Comparison of ENCODE assay signal across 8 cellular contexts in the genomic region with DNA sequence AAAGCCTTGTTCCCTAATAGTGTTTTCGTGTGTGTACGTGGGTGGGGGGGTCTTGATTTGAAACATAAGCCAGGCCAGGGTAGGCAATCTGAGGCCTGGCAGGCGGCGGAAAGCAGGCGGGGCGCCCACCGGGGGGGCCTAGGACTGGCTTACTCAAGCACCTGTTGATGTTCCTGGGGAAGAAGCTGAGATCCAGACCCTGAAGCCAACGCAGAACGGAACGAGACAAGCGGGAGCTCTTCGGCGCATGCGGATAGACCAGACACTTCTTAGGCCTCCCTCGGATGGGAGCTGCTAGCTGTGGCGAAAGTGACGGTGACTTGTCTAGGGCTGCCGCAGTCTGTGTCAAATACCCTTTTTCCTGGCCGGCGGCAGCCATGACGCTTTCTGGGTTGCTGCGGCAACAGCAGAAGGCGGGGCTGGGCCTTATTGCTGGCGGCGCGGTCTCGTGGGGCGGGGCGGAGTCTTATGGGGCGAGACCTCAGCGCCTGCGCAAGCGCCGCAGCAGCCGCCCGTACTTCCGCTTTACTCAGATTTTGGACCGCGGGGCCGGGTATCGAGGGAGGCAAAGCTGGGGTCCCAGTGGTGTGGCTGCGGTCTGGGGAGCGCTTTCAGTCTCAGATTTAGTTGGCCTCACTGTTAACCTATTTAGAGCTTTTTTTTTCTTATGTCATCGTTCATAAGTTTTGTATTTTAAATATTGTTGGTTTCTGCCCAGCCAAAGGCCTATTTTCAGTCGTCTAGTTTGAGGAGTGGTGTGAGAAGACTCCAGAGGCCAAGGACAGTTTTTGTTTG. TPM values are rescaled to one million over a fixed set of nuclear protein-coding genes. Genes with fewer than 3 reads are reported as not detected.
DNase-seq lines count a peak whose midpoint lies in the region; ATAC-seq and TF ChIP-seq lines count a peak whose summit lies in the region.

A gene (minus strand): TSS at position 402 of the 795 bp plus-strand sequence. CDS start 23 bp downstream, at position 379.

- DNase-seq in DMS53 treated with DMSO at 0.1 percent for 48 hours (lab: John Stamatoyannopoulos, UW; ENCODE audit: unreplicated experiment) (peak; percentile 84), GM23338 (ENCODE audit: low spot score) (peak; percentile 96), Kasumi-1 (lab: John Stamatoyannopoulos, UW) (peak; percentile 87 to 92), RKO (ENCODE audit: low spot score) (peak; percentile 85), esophagus squamous epithelium (lab: John Stamatoyannopoulos, UW) (peak; percentile 56), myocyte (ENCODE audit: low read depth) (peak; percentile 94)
- DNase-seq in activated T-helper 1 cell treated with anti-CD3 and anti-CD28 coated beads, Interleukin-12 subunit alpha, Interleukin-12 subunit beta, Interleukin-2, Interleukin-4 antibody, amounts not matched to agents 30 ng/mL and 10 ng/mL and 1 ng/mL, durations not matched to agents 14 hours and 24 hours and 36 hours (ENCODE audit: low spot score) = peak; percentile 88
- DNase-seq in stimulated activated CD8-positive, alpha-beta memory T cell treated with anti-CD3 and anti-CD28 coated beads, Interleukin-7, amount 100 ng/mL, for 24 hours (ENCODE audit: low read depth) = peak; percentile 88

- H3K36me3 Mint-ChIP-seq in GM23338 (ENCODE audit: low read depth) = no peaks in the 10 kb centered on the region
- peaks cover 2% of the 10 kb centered on the region for H3K36me3 Mint-ChIP-seq in activated T-helper 1 cell treated with anti-CD3 and anti-CD28 coated beads, Interleukin-12 subunit alpha, Interleukin-12 subunit beta, Interleukin-2, Interleukin-4 antibody, amounts not matched to agents 30 ng/mL and 10 ng/mL and 1 ng/mL, durations not matched to agents 14 hours and 24 hours and 36 hours (ENCODE audit: low read depth)

- H3K27me3 Mint-ChIP-seq in GM23338 (ENCODE audit: insufficient read depth, low read depth, poor library complexity) = peaks cover 2% of the 10 kb centered on the region
- peaks cover 33% of the 10 kb centered on the region for H3K27me3 Mint-ChIP-seq in activated T-helper 1 cell treated with anti-CD3 and anti-CD28 coated beads, Interleukin-12 subunit alpha, Interleukin-12 subunit beta, Interleukin-2, Interleukin-4 antibody, amounts not matched to agents 30 ng/mL and 10 ng/mL and 1 ng/mL, durations not matched to agents 14 hours and 24 hours and 36 hours (ENCODE audit: insufficient read depth)

- H3K4me1 ChIP-seq in GM23338 (ENCODE audit: insufficient read depth) (peaks cover 4% of the 10 kb centered on the region), esophagus squamous epithelium (peaks cover 0 to 10% (median 4%) of the 10 kb centered on the region in 3 donors)

- no peaks in the 10 kb centered on the region for H4K20me1 ChIP-seq in GM23338 (replicated peaks; ENCODE audit: insufficient read depth)

- intact Hi-C loops in activated T-helper 1 cell treated with anti-CD3 and anti-CD28 coated beads, Interleukin-12 subunit alpha, Interleukin-12 subunit beta, Interleukin-2, Interleukin-4 antibody, amounts not matched to agents 30 ng/mL and 10 ng/mL and 1 ng/mL, durations not matched to agents 14 hours and 24 hours and 36 hours (cut with micrococcal nuclease) = loop anchor here (1.0 to 5.0 kb wide), 4 partner anchors 124 to 1117 kb away; a partner anchor contains a TSS
- intact Hi-C loops in esophagus squamous epithelium (cut with DNase I) = no loop called here

- H3K4me2 ChIP-seq in GM23338 = peak within 1 kb of the TSS; percentile 63

- H3K27me3 ChIP-seq in GM23338 (ENCODE audit: insufficient read depth) (no peaks in the 10 kb centered on the region), esophagus squamous epithelium (no peaks in the 10 kb centered on the region)

- peak within 1 kb of the TSS; percentile 87 for H3K4me3 Mint-ChIP-seq in GM23338
- H3K4me3 Mint-ChIP-seq in activated T-helper 1 cell treated with anti-CD3 and anti-CD28 coated beads, Interleukin-12 subunit alpha, Interleukin-12 subunit beta, Interleukin-2, Interleukin-4 antibody, amounts not matched to agents 30 ng/mL and 10 ng/mL and 1 ng/mL, durations not matched to agents 14 hours and 24 hours and 36 hours = peak within 1 kb of the TSS; percentile 70

- H3K27ac ChIP-seq in GM23338 (ENCODE audit: low read depth) (peak within 1 kb of the TSS; percentile 28; the same call in 1 of the 2 replicates), esophagus squamous epithelium (peak within 1 kb of the TSS; percentile 48 to 81 (median 70))

- TF ChIP-seq POLR2A in esophagus squamous epithelium (IDR thresholded peaks at IDR 0.05) = peak in 1 of 4 donors; percentile 36

- H3K4me3 ChIP-seq in GM23338 (peak within 1 kb of the TSS; percentile 60), esophagus squamous epithelium (peak within 1 kb of the TSS; percentile 40 to 76 (median 60))

- TF ChIP-seq CTCF in GM23338 (conservative IDR thresholded peaks at IDR 0.05; ENCODE audit: low read depth in 2 of 2) = no peak
- no peak for TF ChIP-seq CTCF in esophagus squamous epithelium (IDR thresholded peaks at IDR 0.05)

- peaks cover 32% of the 10 kb centered on the region for H3K4me1 Mint-ChIP-seq in GM23338
- peaks cover 22% of the 10 kb centered on the region for H3K4me1 Mint-ChIP-seq in activated T-helper 1 cell treated with anti-CD3 and anti-CD28 coated beads, Interleukin-12 subunit alpha, Interleukin-12 subunit beta, Interleukin-2, Interleukin-4 antibody, amounts not matched to agents 30 ng/mL and 10 ng/mL and 1 ng/mL, durations not matched to agents 14 hours and 24 hours and 36 hours (ENCODE audit: low read depth)

- no peaks in the 10 kb centered on the region; the same call in 2 of the 3 replicates for H3K9me3 Mint-ChIP-seq in GM23338
- peaks cover 4% of the 10 kb centered on the region for H3K9me3 Mint-ChIP-seq in activated T-helper 1 cell treated with anti-CD3 and anti-CD28 coated beads, Interleukin-12 subunit alpha, Interleukin-12 subunit beta, Interleukin-2, Interleukin-4 antibody, amounts not matched to agents 30 ng/mL and 10 ng/mL and 1 ng/mL, durations not matched to agents 14 hours and 24 hours and 36 hours

- H3K36me3 ChIP-seq in GM23338 (ENCODE audit: insufficient read depth) (no peaks in the 10 kb centered on the region), esophagus squamous epithelium (no peaks in the 10 kb centered on the region)

- H2AFZ ChIP-seq in GM23338 = peak within 1 kb of the TSS; percentile 93

- no peaks in the 10 kb centered on the region for H3K79me2 ChIP-seq in GM23338 (replicated peaks; ENCODE audit: insufficient read depth)

- H3K27ac Mint-ChIP-seq in GM23338 = peak within 1 kb of the TSS; percentile 92
- peak within 1 kb of the TSS; percentile 72 for H3K27ac Mint-ChIP-seq in activated T-helper 1 cell treated with anti-CD3 and anti-CD28 coated beads, Interleukin-12 subunit alpha, Interleukin-12 subunit beta, Interleukin-2, Interleukin-4 antibody, amounts not matched to agents 30 ng/mL and 10 ng/mL and 1 ng/mL, durations not matched to agents 14 hours and 24 hours and 36 hours

- peaks cover 5% of the 10 kb centered on the region; the same call in 1 of the 2 replicates for H3F3A ChIP-seq in GM23338 (replicated peaks; ENCODE audit: low read depth)

- 0 out of 2 replicates have a peak, but pooled peaks cover 4% of the 10 kb centered on the region for H3K9me2 ChIP-seq in GM23338 (ENCODE audit: insufficient read depth)

- WGBS in esophagus squamous epithelium, 2 donors = 0 to 5% methylated on average over 16 to 18 of the region's 45 CpGs

- peak; percentile 95 for ATAC-seq in GM23338

- no peaks in the 10 kb centered on the region for H3K9me3 ChIP-seq in esophagus squamous epithelium

TF ChIP-seq in GM23338, 12 proteins besides CTCF, POLR2A, EP300 and RAD21:
- TF ChIP-seq NANOG (IDR thresholded peaks at IDR 0.05; ENCODE audit: borderline replicate concordance) (no peak), POLR2AphosphoS5 (IDR thresholded peaks at IDR 0.05; ENCODE audit: low read depth) (peak; percentile 87)
- TF ChIP-seq, protein P1, sequence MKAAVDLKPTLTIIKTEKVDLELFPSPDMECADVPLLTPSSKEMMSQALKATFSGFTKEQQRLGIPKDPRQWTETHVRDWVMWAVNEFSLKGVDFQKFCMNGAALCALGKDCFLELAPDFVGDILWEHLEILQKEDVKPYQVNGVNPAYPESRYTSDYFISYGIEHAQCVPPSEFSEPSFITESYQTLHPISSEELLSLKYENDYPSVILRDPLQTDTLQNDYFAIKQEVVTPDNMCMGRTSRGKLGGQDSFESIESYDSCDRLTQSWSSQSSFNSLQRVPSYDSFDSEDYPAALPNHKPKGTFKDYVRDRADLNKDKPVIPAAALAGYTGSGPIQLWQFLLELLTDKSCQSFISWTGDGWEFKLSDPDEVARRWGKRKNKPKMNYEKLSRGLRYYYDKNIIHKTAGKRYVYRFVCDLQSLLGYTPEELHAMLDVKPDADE (IDR thresholded peaks at IDR 0.05) = 0 out of 2 replicates have a peak, but pooled peaks have one; percentile 50

RNA-seq across cellular contexts. Expression of the gene that starts here (rescaled TPM):
- not detected in 2 replicates for total RNA-seq in GM23338 (2014; rRNA removed; shearing (Covaris generic))
- polyA plus RNA-seq in GM23338 (2016; fragmentation: Nextera tagmentation; extraction: Ambion mirVana) = not detected in 2 replicates
- total RNA-seq in activated T-helper 1 cell treated with anti-CD3 and anti-CD28 coated beads, Interleukin-12 subunit alpha, Interleukin-12 subunit beta, Interleukin-2, Interleukin-4 antibody, amounts not matched to agents 30 ng/mL and 10 ng/mL and 1 ng/mL, durations not matched to agents 14 hours and 24 hours and 36 hours = not detected in 2 replicates
- total RNA-seq in esophagus squamous epithelium (not detected), myocyte (1.3 TPM in 1 of 2 replicates, not detected in the other)
- 0.38 TPM for polyA plus RNA-seq in myocyte (2012)

Comparison
In these comparisons a context has a peak if more than half of its experiments do, and no peak if none do; other contexts are left out.
1. Peak in every context shown above with its lines: DNase-seq, ATAC-seq, H3K4me3 ChIP-seq and H3K27ac ChIP-seq.
2. Peak in DNase-seq, ATAC-seq, H3K4me3 ChIP-seq, H3K27ac ChIP-seq and H3K4me2 ChIP-seq in GM23338; RNA of the gene not detected or under 1 TPM.
3. Peak in DNase-seq in activated T-helper 1 cell treated with anti-CD3 and anti-CD28 coated beads, Interleukin-12 subunit alpha, Interleukin-12 subunit beta, Interleukin-2, Interleukin-4 antibody, amounts not matched to agents 30 ng/mL and 10 ng/mL and 1 ng/mL, durations not matched to agents 14 hours and 24 hours and 36 hours; RNA of the gene not detected or under 1 TPM.
4. Peak in DNase-seq, H3K4me3 ChIP-seq and H3K27ac ChIP-seq in esophagus squamous epithelium; RNA of the gene not detected or under 1 TPM.